Comparison of ENCODE assay signal across 20 cellular contexts in the genomic region with DNA sequence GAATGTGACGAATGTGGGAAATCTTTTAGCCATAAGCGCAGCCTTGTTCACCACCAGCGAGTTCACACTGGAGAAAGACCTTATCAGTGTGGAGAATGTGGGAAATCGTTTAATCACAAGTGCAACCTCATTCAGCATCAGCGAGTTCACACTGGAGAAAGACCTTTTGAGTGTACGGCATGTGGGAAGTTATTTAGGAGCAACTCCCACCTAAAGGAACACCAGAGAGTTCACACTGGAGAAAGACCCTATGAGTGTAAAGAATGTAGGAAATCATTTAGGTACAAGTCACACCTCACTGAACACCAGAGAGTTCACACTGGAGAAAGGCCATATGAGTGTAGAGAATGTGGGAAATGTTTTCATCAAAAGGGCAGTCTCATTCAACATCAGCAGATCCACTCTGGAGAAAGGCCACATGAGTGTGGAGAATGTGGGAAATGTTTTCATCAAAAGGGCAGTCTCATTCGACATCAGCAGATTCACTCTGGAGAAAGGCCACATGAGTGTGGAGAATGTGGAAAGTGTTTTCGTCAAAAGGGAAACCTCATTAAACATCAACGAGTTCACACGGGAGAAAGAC. TPM values are rescaled to one million over a fixed set of nuclear protein-coding genes. Genes with fewer than 3 reads are reported as not detected.
A peak's percentile ranks its signal among the peaks of the same experiment; 100 is the strongest.
DNase-seq lines count a peak whose midpoint lies in the region; ATAC-seq and TF ChIP-seq lines count a peak whose summit lies in the region.
"Had no signal": no experiment of that assay in that cellular context is flagged by ENCODE, and none has a peak within 500 bp of the region (broad histone marks: within the 10 kb centered on the region; RNA-seq: fewer than 3 reads in every experiment).

No MANE protein-coding gene starts in this region.

- H3K36me3 ChIP-seq in Caco-2 (ENCODE audit: control insufficient read depth, insufficient read depth, low read length) (peaks cover 17% of the 10 kb centered on the region), PC-9 (ENCODE audit: low read depth) (peaks cover 83% of the 10 kb centered on the region), left lung (peaks cover 11 to 100% of the 10 kb centered on the region in 2 donors)

- TF ChIP-seq CTCF in Caco-2 (IDR thresholded peaks at IDR 0.05; ENCODE audit: insufficient read depth in 1 of 2, low read depth in 1 of 2, low read length in 1 of 2, severe bottlenecking in 1 of 2, unreplicated experiment in 1 of 2) (no peak), PC-9 (conservative IDR thresholded peaks at IDR 0.05) (no peak), endothelial cell (IDR thresholded peaks at IDR 0.05; ENCODE audit: unreplicated experiment) (no peak), left lung (IDR thresholded peaks at IDR 0.05) (no peak)

- CTCF ChIA-PET in Caco-2 (lab: Charles Lee) (no interaction called here), PC-9 (lab: Charles Lee) (no interaction called here)

- DNase-seq in Caco-2: no peak
- DNase-seq in PC-9: no peak
- no peak for DNase-seq in endothelial cell (ENCODE audit: low spot score)
- no peak for DNase-seq in superior temporal gyrus (ENCODE audit: extremely low spot score)
- no peak for DNase-seq in dermis blood vessel endothelial cell
- DNase-seq in left lung: no peak
- DNase-seq: EL, MG63, NCI-H1417 treated with DMSO at 0.1 percent for 48 hours, NCI-H187, NCI-H446, NCI-H526 treated with DMSO at 0.1 percent for 48 hours, OCI-M1, SHP77 treated with DMSO at 0.1 percent for 48 hours, SW 1271, T-helper 2 cell had no signal

- H3K4me2 ChIP-seq in PC-9: no peak overlapping the region
- H3K4me2 ChIP-seq: BLaER1 had no signal

- no peaks in the 10 kb centered on the region for H3K27me3 ChIP-seq in Caco-2 (replicated peaks; ENCODE audit: control insufficient read depth, insufficient read depth, low read length)
- H3K27me3 ChIP-seq in PC-9 (ENCODE audit: insufficient read depth, low read depth): no peaks in the 10 kb centered on the region
- H3K27me3 ChIP-seq in left lung: no peaks in the 10 kb centered on the region
- H3K27me3 ChIP-seq: BLaER1, MG63 had no signal

- no peaks in the 10 kb centered on the region for H3K9me2 ChIP-seq in PC-9 (ENCODE audit: insufficient read depth)

- intact Hi-C loops in Caco-2 (cut with micrococcal nuclease; ENCODE audit: unreplicated experiment) (no loop called here), PC-9 (cut with micrococcal nuclease; ENCODE audit: unreplicated experiment) (no loop called here), left lung (cut with DNase I) (no loop called here)

- no peak overlapping the region for H3K27ac Mint-ChIP-seq in Caco-2 (ENCODE audit: unreplicated experiment)
- no peak overlapping the region for H3K27ac Mint-ChIP-seq in endothelial cell (ENCODE audit: unreplicated experiment)

- no peaks in the 10 kb centered on the region for H4K20me1 ChIP-seq in PC-9 (ENCODE audit: insufficient read depth)

- H3K27me3 Mint-ChIP-seq in Caco-2 (ENCODE audit: insufficient read depth, unreplicated experiment) (no peaks in the 10 kb centered on the region), endothelial cell (ENCODE audit: unreplicated experiment) (no peaks in the 10 kb centered on the region)

- H3K79me2 ChIP-seq in PC-9 (ENCODE audit: low read depth): peaks cover 10% of the 10 kb centered on the region

- H3K4me3 Mint-ChIP-seq in Caco-2 (ENCODE audit: unreplicated experiment): no peak overlapping the region
- H3K4me3 Mint-ChIP-seq in endothelial cell (ENCODE audit: unreplicated experiment): peak overlapping the region; percentile 38

- no peak overlapping the region for H2AFZ ChIP-seq in PC-9

- H3K4me1 ChIP-seq in Caco-2: no peaks in the 10 kb centered on the region
- H3K4me1 ChIP-seq in PC-9 (replicated peaks; ENCODE audit: insufficient read depth): no peaks in the 10 kb centered on the region
- H3K4me1 ChIP-seq in left lung: peaks cover 0 to 2% of the 10 kb centered on the region in 2 donors

- H3K36me3 Mint-ChIP-seq in Caco-2 (ENCODE audit: insufficient read depth, unreplicated experiment) (peaks cover 90% of the 10 kb centered on the region), endothelial cell (ENCODE audit: low read depth, unreplicated experiment) (peaks cover 53% of the 10 kb centered on the region)

- ATAC-seq in left lung (no peak), GM19328 (IDR thresholded peaks at IDR 0.05; ENCODE audit: unreplicated experiment) (no peak)

- H3F3A ChIP-seq in PC-9 (ENCODE audit: insufficient read depth, low read depth): no peaks in the 10 kb centered on the region

- POLR2A ChIA-PET in Caco-2 (lab: Charles Lee) (no interaction called here), PC-9 (lab: Charles Lee; ENCODE audit: unreplicated experiment) (no interaction called here)

- H3K4me3 ChIP-seq in Caco-2 (ENCODE audit: low read depth, low read length) (no peak overlapping the region), PC-9 (0 out of 2 replicates have a peak overlapping the region, but pooled peaks have one; percentile 0), left lung (no peak overlapping the region)
- H3K4me3 ChIP-seq: BLaER1, MG63, SK-N-MC had no signal

- H3K9me3 ChIP-seq in Caco-2 (peaks cover 14% of the 10 kb centered on the region), PC-9 (ENCODE audit: insufficient read depth, low read depth) (peaks cover 77% of the 10 kb centered on the region), left lung (peaks cover 0 to 86% of the 10 kb centered on the region in 2 donors)

- H3K27ac ChIP-seq in PC-9 (no peak overlapping the region), left lung (no peak overlapping the region)
- H3K27ac ChIP-seq: BLaER1, RWPE1, SK-N-MC had no signal

- no peaks in the 10 kb centered on the region for H3K9me3 Mint-ChIP-seq in Caco-2 (ENCODE audit: unreplicated experiment)
- H3K9me3 Mint-ChIP-seq in endothelial cell (ENCODE audit: unreplicated experiment): no peaks in the 10 kb centered on the region

- BruUV-seq in Caco-2 (replicated peaks; lab: Mats Ljungman, UMichigan) (TSS peak; percentile 1), PC-9 (replicated peaks; lab: Mats Ljungman, UMichigan) (no TSS peak)

- H3K4me1 Mint-ChIP-seq in Caco-2 (ENCODE audit: low read depth, unreplicated experiment): no peaks in the 10 kb centered on the region
- peaks cover under 1% of the 10 kb centered on the region for H3K4me1 Mint-ChIP-seq in endothelial cell (ENCODE audit: unreplicated experiment)

RNA-seq across cellular contexts. Expression of a gene that starts 7.6 kb away (rescaled TPM):
- 15.6 and 16.0 TPM in 2 replicates for total RNA-seq in Caco-2 (2022)
- total RNA-seq in PC-9 (2021): 16.9 and 17.8 TPM in 2 replicates
- 22.6 TPM for total RNA-seq in endothelial cell (ENCODE audit: unreplicated experiment)
- total RNA-seq in dermis blood vessel endothelial cell: 14.6 and 18.1 TPM in 2 replicates
- total RNA-seq in left lung: 10 to 100 TPM; 10.2 to 15.3 TPM

RNA-seq across cellular contexts. Expression of a gene that starts 15.3 kb away (rescaled TPM):
- total RNA-seq in Caco-2 (2022): 6.2 and 9.1 TPM in 2 replicates
- 19.0 and 21.3 TPM in 2 replicates for total RNA-seq in PC-9 (2021)
- total RNA-seq in endothelial cell (ENCODE audit: unreplicated experiment): 19.6 TPM
- 13.1 and 31.0 TPM in 2 replicates for total RNA-seq in dermis blood vessel endothelial cell
- total RNA-seq in left lung: 10 to 100 TPM; 13.2 to 15.3 TPM

RNA-seq across cellular contexts. Expression of a gene that starts 26.8 kb away (rescaled TPM):
- total RNA-seq in Caco-2 (2022) (not detected in 2 replicates), PC-9 (2021) (0.83 and 1.4 TPM in 2 replicates), endothelial cell (ENCODE audit: unreplicated experiment) (12.2 TPM), dermis blood vessel endothelial cell (9.8 and 10.0 TPM in 2 replicates), left lung (1 to 10 TPM; 7.3 to 9.6 TPM)

RNA-seq across cellular contexts. Expression of a gene that starts 45.2 kb away (rescaled TPM):
- total RNA-seq in Caco-2 (2022) (not detected in 2 replicates), PC-9 (2021) (0.17 and 0.20 TPM in 2 replicates), endothelial cell (ENCODE audit: unreplicated experiment) (23.2 TPM), dermis blood vessel endothelial cell (1.3 and 2.4 TPM in 2 replicates), left lung (1 to 10 TPM; 7.0 to 8.3 TPM)
